In the genomic region with DNA sequence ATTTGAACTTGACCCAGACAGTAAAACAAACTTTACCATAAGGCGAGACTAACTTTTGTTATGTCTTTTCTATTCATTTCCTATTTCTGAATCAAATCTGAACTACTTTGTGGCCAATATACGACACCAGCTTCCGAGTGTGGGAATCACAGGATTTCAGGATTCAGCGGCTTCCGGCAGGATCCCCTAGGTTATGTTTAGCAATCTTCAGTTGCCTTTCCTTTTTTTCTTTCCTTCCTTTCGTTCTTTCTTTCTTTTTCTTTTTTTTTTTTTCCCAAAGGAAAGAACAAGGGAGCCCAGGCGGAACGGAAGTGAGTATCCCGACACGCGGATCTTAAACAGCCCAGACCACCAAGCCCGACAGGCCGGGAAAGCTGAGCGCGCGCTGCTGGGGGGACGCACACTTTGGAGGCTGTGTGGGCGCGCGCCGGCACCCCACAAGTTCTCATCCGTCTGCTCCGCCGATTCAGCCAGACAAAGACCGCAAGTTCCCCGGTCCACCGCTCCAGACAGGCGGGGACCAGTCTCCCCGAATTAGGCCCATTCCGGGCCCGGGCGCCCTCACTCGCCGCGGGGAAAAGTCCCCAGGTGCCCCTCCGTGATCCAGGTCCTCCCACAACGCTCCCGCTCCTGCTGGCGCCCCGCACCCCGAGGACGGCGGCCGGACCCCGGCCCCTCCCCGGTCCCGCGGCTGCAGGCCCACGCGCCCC, we compare ENCODE assay signal across 8 cellular contexts. TPM values are rescaled to one million over a fixed set of nuclear protein-coding genes. Genes with fewer than 3 reads are reported as not detected.
DNase-seq lines count a peak whose midpoint lies in the region; ATAC-seq and TF ChIP-seq lines count a peak whose summit lies in the region.

No MANE protein-coding gene starts in this region.

- H2BK5ac ChIP-seq in mesenchymal stem cell (ENCODE audit: low read depth, low read length, poor library complexity, severe bottlenecking): peak overlapping the region; percentile 83

- no peak overlapping the region for H2AK5ac ChIP-seq in mesenchymal stem cell (ENCODE audit: low read length, severe bottlenecking)

- H3K4me1 ChIP-seq in mesenchymal stem cell (ENCODE audit: control insufficient read depth, insufficient read depth, low read depth, low read length) (peaks cover 9% of the 10 kb centered on the region), stomach smooth muscle (ENCODE audit: control insufficient read depth, insufficient read depth, low read length) (peaks cover 20% of the 10 kb centered on the region)

- H3K4ac ChIP-seq in mesenchymal stem cell (ENCODE audit: low read depth in 1 of 2, low read length in 2 of 2): peak overlapping the region in 1 of 2 experiments; percentile 96

- peak overlapping the region in 1 of 2 experiments; percentile 91 for H3K18ac ChIP-seq in mesenchymal stem cell (ENCODE audit: low read depth in 1 of 2, low read length in 2 of 2)

- POLR2A ChIA-PET in activated B cell treated with CpG ODN at 0.5 μM for 24 hours (lab: Charles Lee): interaction anchor here (0.8 kb wide), 1 partner anchor 12 kb away, joined by 4 read pairs; no protein-coding TSS in a partner anchor

- no peaks in the 10 kb centered on the region for H3K9me3 Mint-ChIP-seq in Calu3 (ENCODE audit: low read depth, unreplicated experiment)
- no peaks in the 10 kb centered on the region for H3K9me3 Mint-ChIP-seq in activated B cell treated with CpG ODN at 0.5 μM for 24 hours
- no peaks in the 10 kb centered on the region for H3K9me3 Mint-ChIP-seq in dendritic cell treated with granulocyte-macrophage colony-stimulating factor and Interleukin-4, amounts not matched to agents 40 ng/mL and 50 ng/mL, for 4 days

- DNase-seq in Calu3 (peak; percentile 14), activated B cell treated with CpG ODN at 0.5 μM for 24 hours (no peak), mesenchymal stem cell (peak; percentile 73), NCI-H2107 (lab: John Stamatoyannopoulos, UW) (no peak)

- CTCF ChIA-PET in Calu3 (lab: Charles Lee) (interaction anchor here (0.7 to 1.8 kb wide), 3 partner anchors 10 to 924 kb away, joined by 3 to 5 read pairs (median 3); no protein-coding TSS in a partner anchor), activated B cell treated with CpG ODN at 0.5 μM for 24 hours (lab: Charles Lee) (no interaction called here)

- intact Hi-C loops in Calu3 (cut with micrococcal nuclease; ENCODE audit: unreplicated experiment) (no loop called here), activated B cell treated with CpG ODN at 0.5 μM for 24 hours (cut with micrococcal nuclease) (loop anchor here (5.0 kb wide), 2 partner anchors 198 to 238 kb away; partner anchors contain the start of genes CBX4 and CBX8)
- intact Hi-C loops in dendritic cell treated with granulocyte-macrophage colony-stimulating factor and Interleukin-4, amounts not matched to agents 40 ng/mL and 50 ng/mL, for 4 days (cut with micrococcal nuclease): no loop called here

- no peak overlapping the region for H2BK12ac ChIP-seq in mesenchymal stem cell (ENCODE audit: low read length in 2 of 2)

- ATAC-seq in HG02885 (IDR thresholded peaks at IDR 0.05; ENCODE audit: poor library complexity, unreplicated experiment): peak; percentile 33
- ATAC-seq in activated B cell treated with CpG ODN at 0.5 μM for 24 hours (ENCODE audit: low read depth): peak; percentile 18
- no peak for ATAC-seq in HG02623 (IDR thresholded peaks at IDR 0.05; ENCODE audit: unreplicated experiment)

- no TSS peak for BruUV-seq in Calu3 (replicated peaks; lab: Mats Ljungman, UMichigan)

- WGBS in mesenchymal stem cell: under 1% methylated on average over 30 of the region's 50 CpGs

- peak overlapping the region; percentile 82 to 95 for H3K4me3 ChIP-seq in mesenchymal stem cell (ENCODE audit: insufficient read depth in 1 of 2, low read depth in 1 of 2, low read length in 2 of 2)
- H3K4me3 ChIP-seq in stomach smooth muscle (ENCODE audit: low read length in 2 of 2): peak overlapping the region; percentile 69 to 81

- H3K9me3 ChIP-seq in mesenchymal stem cell (ENCODE audit: control insufficient read depth, low read length): no peaks in the 10 kb centered on the region
- no peaks in the 10 kb centered on the region for H3K9me3 ChIP-seq in stomach smooth muscle (ENCODE audit: control insufficient read depth in 2 of 2, low read length in 2 of 2)

- H3K4me2 ChIP-seq in mesenchymal stem cell (ENCODE audit: low read length, poor library complexity, severe bottlenecking): peak overlapping the region; percentile 85

- peak overlapping the region; percentile 92 for H4K91ac ChIP-seq in mesenchymal stem cell (ENCODE audit: low read length)

- peak overlapping the region; percentile 81 for H3K4me3 Mint-ChIP-seq in Calu3 (ENCODE audit: low read depth, unreplicated experiment)
- peak overlapping the region; percentile 86 for H3K4me3 Mint-ChIP-seq in activated B cell treated with CpG ODN at 0.5 μM for 24 hours
- peak overlapping the region; percentile 90 for H3K4me3 Mint-ChIP-seq in dendritic cell treated with granulocyte-macrophage colony-stimulating factor and Interleukin-4, amounts not matched to agents 40 ng/mL and 50 ng/mL, for 4 days

- H3K27me3 Mint-ChIP-seq in Calu3 (ENCODE audit: unreplicated experiment) (no peaks in the 10 kb centered on the region), activated B cell treated with CpG ODN at 0.5 μM for 24 hours (peaks cover 3% of the 10 kb centered on the region)
- peaks cover 56% of the 10 kb centered on the region for H3K27me3 Mint-ChIP-seq in dendritic cell treated with granulocyte-macrophage colony-stimulating factor and Interleukin-4, amounts not matched to agents 40 ng/mL and 50 ng/mL, for 4 days

- H3K9ac ChIP-seq in mesenchymal stem cell (ENCODE audit: low read length) (peak overlapping the region; percentile 89), stomach smooth muscle (ENCODE audit: low read length in 2 of 2) (peak overlapping the region; percentile 60 to 78)

- H3K79me1 ChIP-seq in mesenchymal stem cell (replicated peaks; ENCODE audit: low read length, poor library complexity, severe bottlenecking): peaks cover 25% of the 10 kb centered on the region

- H4K8ac ChIP-seq in mesenchymal stem cell (ENCODE audit: low read length): peak overlapping the region; percentile 80

- peaks cover 35% of the 10 kb centered on the region for H3K36me3 Mint-ChIP-seq in Calu3 (ENCODE audit: insufficient read depth, unreplicated experiment)
- peaks cover 3% of the 10 kb centered on the region for H3K36me3 Mint-ChIP-seq in activated B cell treated with CpG ODN at 0.5 μM for 24 hours (ENCODE audit: low read depth)
- H3K36me3 Mint-ChIP-seq in dendritic cell treated with granulocyte-macrophage colony-stimulating factor and Interleukin-4, amounts not matched to agents 40 ng/mL and 50 ng/mL, for 4 days (ENCODE audit: low read depth): peaks cover 13% of the 10 kb centered on the region

- H3K14ac ChIP-seq in mesenchymal stem cell (ENCODE audit: low read length in 2 of 2): peak overlapping the region in 1 of 2 experiments; percentile 95

- TF ChIP-seq CTCF in Calu3 (IDR thresholded peaks at IDR 0.05; ENCODE audit: unreplicated experiment) (no peak), activated B cell treated with CpG ODN at 0.5 μM for 24 hours (IDR thresholded peaks at IDR 0.05) (no peak)

- H2BK15ac ChIP-seq in mesenchymal stem cell (ENCODE audit: low read depth, poor library complexity, severe bottlenecking): no peak overlapping the region

- H2AFZ ChIP-seq in mesenchymal stem cell (ENCODE audit: low read depth, low read length): peak overlapping the region; percentile 30

- H3K36me3 ChIP-seq in mesenchymal stem cell (ENCODE audit: control insufficient read depth in 1 of 2, insufficient read depth in 2 of 2, low read depth in 1 of 2, low read length in 2 of 2) (peaks cover 6 to 14% of the 10 kb centered on the region in 2 experiments), stomach smooth muscle (ENCODE audit: control insufficient read depth in 2 of 2, insufficient read depth in 2 of 2, low read length in 2 of 2) (peaks cover 0 to 3% of the 10 kb centered on the region in 2 donors)

- peak overlapping the region; percentile 18 for H3K27ac Mint-ChIP-seq in Calu3 (ENCODE audit: unreplicated experiment)
- peak overlapping the region; percentile 76 for H3K27ac Mint-ChIP-seq in activated B cell treated with CpG ODN at 0.5 μM for 24 hours
- H3K27ac Mint-ChIP-seq in dendritic cell treated with granulocyte-macrophage colony-stimulating factor and Interleukin-4, amounts not matched to agents 40 ng/mL and 50 ng/mL, for 4 days: peak overlapping the region; percentile 85

- H3K23ac ChIP-seq in mesenchymal stem cell (ENCODE audit: low read length in 2 of 2): no peak overlapping the region

- H3K4me1 Mint-ChIP-seq in Calu3 (ENCODE audit: low read depth, unreplicated experiment): peaks cover 32% of the 10 kb centered on the region
- peaks cover 15% of the 10 kb centered on the region for H3K4me1 Mint-ChIP-seq in activated B cell treated with CpG ODN at 0.5 μM for 24 hours
- H3K4me1 Mint-ChIP-seq in dendritic cell treated with granulocyte-macrophage colony-stimulating factor and Interleukin-4, amounts not matched to agents 40 ng/mL and 50 ng/mL, for 4 days (ENCODE audit: low read depth): peaks cover 28% of the 10 kb centered on the region

- H3K27ac ChIP-seq in mesenchymal stem cell (ENCODE audit: low read length, poor library complexity, severe bottlenecking) (peak overlapping the region; percentile 71), stomach smooth muscle (ENCODE audit: low read length) (no peak overlapping the region)

- H3K27me3 ChIP-seq in mesenchymal stem cell (ENCODE audit: control insufficient read depth in 1 of 2, insufficient read depth in 1 of 2, low read length in 2 of 2): no peaks in the 10 kb centered on the region
- no peaks in the 10 kb centered on the region for H3K27me3 ChIP-seq in stomach smooth muscle (ENCODE audit: control insufficient read depth in 1 of 2, insufficient read depth in 2 of 2, low read length in 2 of 2)

- H2BK120ac ChIP-seq in mesenchymal stem cell (ENCODE audit: low read depth, low read length): no peak overlapping the region

RNA-seq across cellular contexts. Expression of gene TBC1D16, which starts 0.5 kb away (rescaled TPM):
- total RNA-seq in Calu3 (2022) (31.2 and 35.9 TPM in 2 replicates), activated B cell treated with CpG ODN at 0.5 μM for 24 hours (2.6 and 3.4 TPM in 2 replicates)
- 20.2 TPM for polyA plus RNA-seq in mesenchymal stem cell (2013, experiment 1 of 2)
- 20.1 TPM for polyA plus RNA-seq in mesenchymal stem cell (2013, experiment 2 of 2)

RNA-seq across cellular contexts. Expression of gene CCDC40, which starts 1.3 kb away (rescaled TPM):
- total RNA-seq in Calu3 (2022): 9.9 and 13.3 TPM in 2 replicates
- total RNA-seq in activated B cell treated with CpG ODN at 0.5 μM for 24 hours: 0.46 and 0.55 TPM in 2 replicates
- 2.7 TPM for polyA plus RNA-seq in mesenchymal stem cell (2013, experiment 1 of 2)
- polyA plus RNA-seq in mesenchymal stem cell (2013, experiment 2 of 2): 2.8 TPM

Comparison
In these comparisons a context has a peak if more than half of its experiments do, and no peak if none do; other contexts are left out.
1. DNase-seq: peak in Calu3 (single experiment) and mesenchymal stem cell (single experiment); none in activated B cell treated with CpG ODN at 0.5 μM for 24 hours (single experiment) and NCI-H2107 (single experiment).
2. H3K27ac Mint-ChIP-seq: peak in every context shown above with its lines; median percentile 85 in dendritic cell treated with granulocyte-macrophage colony-stimulating factor and Interleukin-4, amounts not matched to agents 40 ng/mL and 50 ng/mL, for 4 days; 76 in activated B cell treated with CpG ODN at 0.5 μM for 24 hours; 18 in Calu3.
3. Peak in every context shown above with its lines, with median percentiles within 50 percentile points of each other: H3K4me3 Mint-ChIP-seq.